16 cellular contexts compared by ENCODE assay signal in the genomic region with DNA sequence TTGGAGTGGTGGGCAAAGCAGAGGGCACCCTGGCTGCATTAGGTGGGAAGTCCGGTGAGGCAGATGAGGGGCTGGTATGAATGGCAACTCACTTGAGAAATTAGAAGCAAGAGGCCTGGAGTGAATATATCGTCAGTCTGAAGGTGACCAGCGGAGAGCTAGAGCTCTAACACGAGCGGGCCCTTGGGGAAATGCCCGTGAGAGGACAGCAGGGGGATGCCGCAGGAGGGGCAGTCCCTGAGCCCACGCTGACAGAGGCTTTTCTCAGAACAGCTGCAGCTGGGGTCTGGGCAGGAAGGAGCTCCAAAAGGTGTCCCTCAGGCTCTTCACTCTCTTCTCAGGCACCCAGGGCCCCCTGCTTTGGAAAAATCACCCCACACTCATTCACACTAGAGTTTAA.
"Had no signal": no experiment of that assay in that cellular context is flagged by ENCODE, and none has a peak within 500 bp of the region (broad histone marks: within the 10 kb centered on the region; RNA-seq: fewer than 3 reads in every experiment).

No MANE protein-coding gene starts in this region.

- H3K36me3 Mint-ChIP-seq: activated naive CD8-positive, alpha-beta T cell treated with anti-CD3 and anti-CD28 coated beads, Interleukin-2, amount 10 ng/mL, durations not matched to agents 7 days and 5 days; memory B cell had no signal

- H3K27ac Mint-ChIP-seq: activated CD8-positive, alpha-beta T cell treated with anti-CD3 and anti-CD28 coated beads for 36 hours; activated naive CD8-positive, alpha-beta T cell treated with anti-CD3 and anti-CD28 coated beads, Interleukin-2, amount 10 ng/mL, durations not matched to agents 7 days and 5 days; activated T-cell treated with anti-CD3 and anti-CD28 coated beads, Interleukin-2, amount 50 U/mL, for 72 hours; memory B cell; nephron progenitor cell had no signal

- H3K4me1 Mint-ChIP-seq: activated naive CD8-positive, alpha-beta T cell treated with anti-CD3 and anti-CD28 coated beads, Interleukin-2, amount 10 ng/mL, durations not matched to agents 7 days and 5 days had no signal

- H3K27me3 Mint-ChIP-seq: activated CD8-positive, alpha-beta T cell treated with anti-CD3 and anti-CD28 coated beads for 36 hours had no signal

- DNase-seq: activated CD8-positive, alpha-beta T cell treated with anti-CD3 and anti-CD28 coated beads for 36 hours; activated gamma-delta T cell treated with Interleukin-2 at 50 U/mL for 16 hours; activated naive CD8-positive, alpha-beta T cell treated with anti-CD3 and anti-CD28 coated beads, Interleukin-2, amount 10 ng/mL, durations not matched to agents 7 days and 5 days; activated T-cell treated with anti-CD3 and anti-CD28 coated beads, Interleukin-2, amount 50 U/mL, for 72 hours; anterior cingulate cortex; foreskin melanocyte; heart left ventricle; islet precursor cell; left lung; nephron progenitor cell; stimulated activated CD4-positive, alpha-beta T cell treated with anti-CD3 and anti-CD28 coated beads, Interleukin-15, amount 100 ng/mL, for 24 hours; stimulated activated CD4-positive, alpha-beta T cell treated with anti-CD3 and anti-CD28 coated beads, Interleukin-4, amount 100 ng/mL, for 4 hours; T-helper 9 cell; thyroid gland; uterus had no signal

- H3K4me3 Mint-ChIP-seq: activated CD8-positive, alpha-beta T cell treated with anti-CD3 and anti-CD28 coated beads for 36 hours; activated naive CD8-positive, alpha-beta T cell treated with anti-CD3 and anti-CD28 coated beads, Interleukin-2, amount 10 ng/mL, durations not matched to agents 7 days and 5 days; activated T-cell treated with anti-CD3 and anti-CD28 coated beads, Interleukin-2, amount 50 U/mL, for 72 hours; memory B cell; nephron progenitor cell had no signal

- H3K9me3 Mint-ChIP-seq: activated CD8-positive, alpha-beta T cell treated with anti-CD3 and anti-CD28 coated beads for 36 hours; activated naive CD8-positive, alpha-beta T cell treated with anti-CD3 and anti-CD28 coated beads, Interleukin-2, amount 10 ng/mL, durations not matched to agents 7 days and 5 days; activated T-cell treated with anti-CD3 and anti-CD28 coated beads, Interleukin-2, amount 50 U/mL, for 72 hours; memory B cell; nephron progenitor cell had no signal

- ATAC-seq: activated CD8-positive, alpha-beta T cell treated with anti-CD3 and anti-CD28 coated beads for 36 hours; activated T-cell treated with anti-CD3 and anti-CD28 coated beads, Interleukin-2, amount 50 U/mL, for 72 hours; heart left ventricle; left lung had no signal
